Comparison of ENCODE assay signal across 8 cellular contexts in the genomic region with DNA sequence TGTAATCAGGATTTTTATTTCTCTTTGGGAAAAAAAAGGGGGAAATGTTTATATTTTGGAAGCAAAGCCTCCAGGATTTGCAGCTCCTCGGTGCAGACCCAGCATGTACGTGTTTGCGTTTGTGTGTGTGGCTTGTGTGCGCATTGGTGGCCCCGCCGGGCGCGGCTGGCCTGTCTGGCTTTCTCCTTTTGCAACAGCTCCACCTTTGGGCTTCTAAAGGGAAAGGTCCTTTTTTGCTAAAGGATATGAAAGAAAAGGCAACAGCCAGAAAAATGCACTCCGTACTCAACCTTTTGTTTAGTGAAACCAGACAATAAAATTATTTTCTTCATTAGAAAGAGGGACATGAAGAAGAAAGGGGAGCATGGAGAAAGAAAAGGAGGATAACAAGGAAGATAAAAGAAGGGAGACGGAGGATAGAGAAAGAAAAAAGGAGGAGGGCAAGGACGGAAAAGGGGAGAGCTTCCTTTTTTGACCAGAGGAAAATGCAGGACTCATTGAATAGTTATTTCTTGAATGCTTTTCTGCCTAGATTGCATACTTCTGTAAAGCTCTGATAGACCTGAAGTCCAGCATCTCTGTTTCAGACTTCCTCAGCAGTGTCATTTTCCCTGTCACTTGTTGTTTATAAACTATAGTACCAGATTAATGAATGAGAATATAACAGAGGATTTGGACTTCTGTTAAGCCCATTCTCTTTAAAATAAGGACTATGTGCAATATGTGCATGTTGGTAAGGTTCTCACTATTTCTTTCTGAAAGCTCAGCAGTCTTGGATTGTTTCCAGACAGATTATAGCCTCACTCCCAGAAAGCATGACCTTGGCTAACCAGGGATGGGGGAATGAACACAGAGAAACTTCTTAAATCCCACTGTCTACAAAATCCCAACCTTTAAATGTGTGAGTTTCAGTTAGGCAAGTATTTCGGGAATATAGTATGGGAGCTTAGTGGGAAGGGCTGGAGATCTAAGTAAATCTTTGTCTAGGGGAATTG.
DNase-seq lines count a peak whose midpoint lies in the region; ATAC-seq and TF ChIP-seq lines count a peak whose summit lies in the region.

No MANE protein-coding gene starts in this region.

- peak; percentile 6 for DNase-seq in AG08396 (ENCODE audit: low spot score)
- peak; percentile 32 for DNase-seq in NCI-H1417 treated with DMSO at 0.1 percent for 48 hours (lab: John Stamatoyannopoulos, UW)
- DNase-seq in SW 1271 (lab: John Stamatoyannopoulos, UW), result peak; percentile 13 to 43
- DNase-seq in globus pallidus (ENCODE audit: low spot score), result peak; percentile 26
- DNase-seq in progenitor cell of endocrine pancreas (ENCODE audit: low spot score, unreplicated experiment), result peak; percentile 37

- TF ChIP-seq CTCF in progenitor cell of endocrine pancreas (IDR thresholded peaks at IDR 0.05; ENCODE audit: unreplicated experiment), result peak; percentile 84

- peak overlapping the region; percentile 91 for H3K27ac Mint-ChIP-seq in progenitor cell of endocrine pancreas

- no peak overlapping the region for H3K4me3 Mint-ChIP-seq in progenitor cell of endocrine pancreas (ENCODE audit: low read depth)

- ATAC-seq in GM19463 (IDR thresholded peaks at IDR 0.05; ENCODE audit: unreplicated experiment) (peak; percentile 52), HG02623 (IDR thresholded peaks at IDR 0.05; ENCODE audit: unreplicated experiment) (no peak), HG03280 (IDR thresholded peaks at IDR 0.05; ENCODE audit: unreplicated experiment) (no peak)

- H3K4me1 Mint-ChIP-seq in progenitor cell of endocrine pancreas (ENCODE audit: low read depth), result peaks cover 20% of the 10 kb centered on the region

- H3K27me3 Mint-ChIP-seq in progenitor cell of endocrine pancreas, result no peaks in the 10 kb centered on the region

- no peaks in the 10 kb centered on the region for H3K9me3 Mint-ChIP-seq in progenitor cell of endocrine pancreas (ENCODE audit: low read depth)

- no peaks in the 10 kb centered on the region for H3K36me3 Mint-ChIP-seq in progenitor cell of endocrine pancreas (ENCODE audit: insufficient read depth)
